In genomic region chr14:20686386-20687143, GRCh38 we compare ENCODE assay signal across 1 cellular context.
TF ChIP-seq lines count a peak whose summit lies in the region.

No MANE protein-coding gene starts in this region.

TF ChIP-seq in K562, 482 proteins besides CTCF, POLR2A, EP300 and RAD21:
- TF ChIP-seq HDGF (IDR thresholded peaks at IDR 0.05), result no peak
- TF ChIP-seq RCOR1 (IDR thresholded peaks at IDR 0.05; ENCODE audit: borderline replicate concordance in 1 of 2, low read depth in 2 of 2, low read length in 2 of 2), result no peak
- TF ChIP-seq TARDBP (IDR thresholded peaks at IDR 0.05), result no peak
- no peak for TF ChIP-seq SAFB (IDR thresholded peaks at IDR 0.05; ENCODE audit: borderline replicate concordance, low read depth, low read length)
- TF ChIP-seq HSF4 (CRISPR knock-in tag; IDR thresholded peaks at IDR 0.05; ENCODE audit: borderline replicate concordance), result no peak
- no peak for TF ChIP-seq ZMIZ1 (IDR thresholded peaks at IDR 0.05; ENCODE audit: low read depth in 2 of 2, low read length in 2 of 2)
- TF ChIP-seq ZNF232 (CRISPR knock-in tag; IDR thresholded peaks at IDR 0.05), result no peak
- no peak for TF ChIP-seq ZNF280A (IDR thresholded peaks at IDR 0.05; ENCODE audit: low read depth, partially characterized antibody)
